8 cellular contexts compared by ENCODE assay signal in genomic region chr7:113117286-113117879, GRCh38. TPM values are rescaled to one million over a fixed set of nuclear protein-coding genes. Genes with fewer than 3 reads are reported as not detected.
DNase-seq lines count a peak whose midpoint lies in the region; ATAC-seq and TF ChIP-seq lines count a peak whose summit lies in the region.
"Not testable (repeated sequence)": the region's sequence is repeated elsewhere in the genome, so short reads cannot be mapped to it uniquely, and the experiment has no call there.

No MANE protein-coding gene starts in this region.

- H3K9me3 ChIP-seq in HUES6 (ENCODE audit: control insufficient read depth, insufficient read depth, low read depth, low read length); endocrine pancreas (ENCODE audit: control insufficient read depth, low read length); iPS-15b (ENCODE audit: control insufficient read depth, insufficient read depth, low read length); neuron (ENCODE audit: low read length); thoracic aorta: not testable (repeated sequence)

- H3K4me3 Mint-ChIP-seq in activated naive CD4-positive, alpha-beta T cell treated with anti-CD3 and anti-CD28 coated beads, Interleukin-2, amount 10 ng/mL, durations not matched to agents 7 days and 5 days: peak overlapping the region; percentile 86

- not testable (repeated sequence) for TF ChIP-seq CTCF in thoracic aorta (IDR thresholded peaks at IDR 0.05)

- H3K4me1 ChIP-seq in HUES6 (ENCODE audit: control insufficient read depth, insufficient read depth, low read length); endocrine pancreas (ENCODE audit: control insufficient read depth, insufficient read depth, low read length); iPS-15b (ENCODE audit: control insufficient read depth, insufficient read depth, low read length); neuron (ENCODE audit: insufficient read depth, low read length): not testable (repeated sequence)
- peaks cover 5 to 15% of the 10 kb centered on the region in 2 donors for H3K4me1 ChIP-seq in thoracic aorta (ENCODE audit: control insufficient read depth in 1 of 2, low read depth in 2 of 2)

- not testable (repeated sequence) for H3K27ac Mint-ChIP-seq in activated naive CD4-positive, alpha-beta T cell treated with anti-CD3 and anti-CD28 coated beads, Interleukin-2, amount 10 ng/mL, durations not matched to agents 7 days and 5 days

- not testable (repeated sequence) for H3K27ac ChIP-seq in HUES6 (ENCODE audit: low read depth, low read length)
- H3K27ac ChIP-seq in thoracic aorta: peak overlapping the region in 1 of 2 donors; percentile 27

- H3K4me3 ChIP-seq in HUES6 (ENCODE audit: low read depth, low read length): peak overlapping the region; percentile 81
- H3K4me3 ChIP-seq in endocrine pancreas (ENCODE audit: control insufficient read depth, insufficient read depth, low read length): peak overlapping the region; percentile 95
- peak overlapping the region; percentile 86 for H3K4me3 ChIP-seq in iPS-15b (ENCODE audit: low read depth, low read length)
- H3K4me3 ChIP-seq in neuron (ENCODE audit: low read length): peak overlapping the region; percentile 88
- peak overlapping the region; percentile 68 for H3K4me3 ChIP-seq in thoracic aorta

- not testable (repeated sequence) for H3K9me3 Mint-ChIP-seq in activated naive CD4-positive, alpha-beta T cell treated with anti-CD3 and anti-CD28 coated beads, Interleukin-2, amount 10 ng/mL, durations not matched to agents 7 days and 5 days

- not testable (repeated sequence) for H3K36me3 Mint-ChIP-seq in activated naive CD4-positive, alpha-beta T cell treated with anti-CD3 and anti-CD28 coated beads, Interleukin-2, amount 10 ng/mL, durations not matched to agents 7 days and 5 days

- H3K36me3 ChIP-seq in HUES6 (ENCODE audit: control insufficient read depth, insufficient read depth, low read length) (peaks cover 18% of the 10 kb centered on the region), neuron (ENCODE audit: insufficient read depth, low read length) (peaks cover 12% of the 10 kb centered on the region)
- not testable (repeated sequence) for H3K36me3 ChIP-seq in endocrine pancreas (ENCODE audit: control insufficient read depth, insufficient read depth, low read length); iPS-15b (ENCODE audit: control insufficient read depth, insufficient read depth, low read length); thoracic aorta

- peak overlapping the region; percentile 9 for H3K9ac ChIP-seq in HUES6 (ENCODE audit: low read length)
- not testable (repeated sequence) for H3K9ac ChIP-seq in endocrine pancreas (ENCODE audit: control insufficient read depth, insufficient read depth, low read length)
- peak overlapping the region; percentile 14 for H3K9ac ChIP-seq in iPS-15b (ENCODE audit: low read depth, low read length)

- not testable (repeated sequence) for ATAC-seq in thoracic aorta (ENCODE audit: insufficient number of reproducible peaks, low FRiP score, low read depth)

- not testable (repeated sequence) for H3K27me3 ChIP-seq in HUES6 (ENCODE audit: control insufficient read depth, insufficient read depth, low read length); endocrine pancreas (ENCODE audit: control insufficient read depth, insufficient read depth, low read length); iPS-15b (ENCODE audit: control insufficient read depth, insufficient read depth, low read length); neuron (ENCODE audit: insufficient read depth, low read length); thoracic aorta (replicated peaks; ENCODE audit: insufficient read depth)

- DNase-seq in CD1c-positive myeloid dendritic cell (ENCODE audit: extremely low spot score): peak; percentile 20
- peak; percentile 46 for DNase-seq in SIG-M5 treated with dmso at 0.1 percent for 504 hours (lab: John Stamatoyannopoulos, UW; ENCODE audit: unreplicated experiment)
- DNase-seq in activated naive CD4-positive, alpha-beta T cell treated with anti-CD3 and anti-CD28 coated beads, Interleukin-2, amount 10 ng/mL, durations not matched to agents 7 days and 5 days; thoracic aorta (ENCODE audit: low spot score): not testable (repeated sequence)

- H3K4me1 Mint-ChIP-seq in activated naive CD4-positive, alpha-beta T cell treated with anti-CD3 and anti-CD28 coated beads, Interleukin-2, amount 10 ng/mL, durations not matched to agents 7 days and 5 days: peaks cover 28% of the 10 kb centered on the region

- CTCF ChIA-PET in activated naive CD4-positive, alpha-beta T cell treated with anti-CD3 and anti-CD28 coated beads, Interleukin-2, amount 10 ng/mL, durations not matched to agents 7 days and 5 days (lab: Charles Lee): not testable (repeated sequence)

- not testable (repeated sequence) for H2AFZ ChIP-seq in neuron (ENCODE audit: low read depth, low read length)

- not testable (repeated sequence) for H3K27me3 Mint-ChIP-seq in activated naive CD4-positive, alpha-beta T cell treated with anti-CD3 and anti-CD28 coated beads, Interleukin-2, amount 10 ng/mL, durations not matched to agents 7 days and 5 days

RNA-seq across cellular contexts. Expression of gene SMIM30, which starts 1.0 kb away (rescaled TPM):
- total RNA-seq in thoracic aorta: 10 to 100 TPM; 23.7 to 36.5 TPM

RNA-seq across cellular contexts. Expression of gene GPR85, which starts 30.8 kb away (rescaled TPM):
- total RNA-seq in thoracic aorta: 1 to 10 TPM in 1 of 2 donors, under 1 TPM in 1; 0.68 to 1.3 TPM
